In the genomic region with DNA sequence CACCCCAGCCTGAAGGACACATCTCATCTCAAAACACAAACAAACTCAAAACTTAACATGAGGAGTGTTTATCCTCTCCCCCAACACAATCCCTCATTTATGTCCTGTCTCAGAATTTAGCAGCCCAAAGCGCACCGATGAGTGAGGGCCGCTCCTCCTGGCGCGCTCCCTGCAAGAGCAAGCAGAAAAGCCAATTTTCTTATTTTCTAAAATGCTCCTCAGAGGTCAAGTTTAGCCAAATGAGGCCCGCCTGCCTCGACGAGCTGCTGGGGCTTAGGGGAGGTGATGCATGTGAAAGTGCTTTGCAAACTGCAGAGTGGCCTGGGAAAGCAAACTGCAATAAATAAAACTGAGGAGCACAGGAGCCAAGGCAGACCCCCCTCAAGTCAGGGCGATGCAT, we compare ENCODE assay signal across 1 cellular context.
TF ChIP-seq lines count a peak whose summit lies in the region.

No MANE protein-coding gene starts in this region.

TF ChIP-seq in H1, 55 proteins besides CTCF, POLR2A, EP300 and RAD21:
- no peak for TF ChIP-seq TEAD4 (IDR thresholded peaks at IDR 0.05; ENCODE audit: low read depth, low read length)
- TF ChIP-seq, protein P1, sequence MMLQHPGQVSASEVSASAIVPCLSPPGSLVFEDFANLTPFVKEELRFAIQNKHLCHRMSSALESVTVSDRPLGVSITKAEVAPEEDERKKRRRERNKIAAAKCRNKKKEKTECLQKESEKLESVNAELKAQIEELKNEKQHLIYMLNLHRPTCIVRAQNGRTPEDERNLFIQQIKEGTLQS (IDR thresholded peaks at IDR 0.05; ENCODE audit: insufficient read depth, low read depth, low read length), result no peak
- TF ChIP-seq SP4 (IDR thresholded peaks at IDR 0.05; ENCODE audit: low read length), result no peak
- TF ChIP-seq MAFK (IDR thresholded peaks at IDR 0.05; ENCODE audit: low read depth, low read length), result no peak
- no peak for TF ChIP-seq PHF8 (conservative IDR thresholded peaks at IDR 0.05; ENCODE audit: low read depth, low read length)
- TF ChIP-seq BCL11A (IDR thresholded peaks at IDR 0.05; ENCODE audit: low read depth in 2 of 2, low read length in 2 of 2), result no peak
- no peak for TF ChIP-seq GABPA (IDR thresholded peaks at IDR 0.05; ENCODE audit: borderline replicate concordance, insufficient read depth, low read length)
- TF ChIP-seq, protein P2, sequence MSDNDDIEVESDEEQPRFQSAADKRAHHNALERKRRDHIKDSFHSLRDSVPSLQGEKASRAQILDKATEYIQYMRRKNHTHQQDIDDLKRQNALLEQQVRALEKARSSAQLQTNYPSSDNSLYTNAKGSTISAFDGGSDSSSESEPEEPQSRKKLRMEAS (IDR thresholded peaks at IDR 0.05), result no peak
- TF ChIP-seq CHD1 (IDR thresholded peaks at IDR 0.05; ENCODE audit: low read depth, low read length), result no peak
- no peak for TF ChIP-seq BACH1 (IDR thresholded peaks at IDR 0.05; ENCODE audit: low read length)
- TF ChIP-seq, protein P3, sequence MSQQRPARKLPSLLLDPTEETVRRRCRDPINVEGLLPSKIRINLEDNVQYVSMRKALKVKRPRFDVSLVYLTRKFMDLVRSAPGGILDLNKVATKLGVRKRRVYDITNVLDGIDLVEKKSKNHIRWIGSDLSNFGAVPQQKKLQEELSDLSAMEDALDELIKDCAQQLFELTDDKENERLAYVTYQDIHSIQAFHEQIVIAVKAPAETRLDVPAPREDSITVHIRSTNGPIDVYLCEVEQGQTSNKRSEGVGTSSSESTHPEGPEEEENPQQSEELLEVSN (IDR thresholded peaks at IDR 0.05), result no peak
- TF ChIP-seq KDM4A (IDR thresholded peaks at IDR 0.05; ENCODE audit: low read depth, low read length, severe bottlenecking), result no peak
- no peak for TF ChIP-seq EGR1 (IDR thresholded peaks at IDR 0.05; ENCODE audit: borderline replicate concordance, low read depth, low read length)
